Comparison of ENCODE assay signal across 25 cellular contexts in genomic region chr1:220751130-220751529, GRCh38. TPM values are rescaled to one million over a fixed set of nuclear protein-coding genes. Genes with fewer than 3 reads are reported as not detected.
DNase-seq lines count a peak whose midpoint lies in the region; ATAC-seq and TF ChIP-seq lines count a peak whose summit lies in the region.
"Had no signal": no experiment of that assay in that cellular context is flagged by ENCODE, and none has a peak within 500 bp of the region (broad histone marks: within the 10 kb centered on the region; RNA-seq: fewer than 3 reads in every experiment).

No MANE protein-coding gene starts in this region.

- peaks cover 37% of the 10 kb centered on the region for H3K27me3 Mint-ChIP-seq in neural crest cell (ENCODE audit: low read depth)

- peaks cover 72% of the 10 kb centered on the region for H3K4me1 ChIP-seq in left ventricle myocardium inferior
- H3K4me1 ChIP-seq in tibial artery, result peaks cover 0 to 51% (median 30%) of the 10 kb centered on the region in 4 donors
- H3K4me1 ChIP-seq: uterus had no signal

- peaks cover 20% of the 10 kb centered on the region for H3K4me1 Mint-ChIP-seq in neural crest cell

- H3K4me3 ChIP-seq in left ventricle myocardium inferior (peak overlapping the region; percentile 87), foreskin fibroblast (ENCODE audit: low read depth in 1 of 2, low read length in 2 of 2) (no peak overlapping the region), tibial artery (no peak overlapping the region)
- H3K4me3 ChIP-seq: GM12878, sigmoid colon, uterus had no signal

- no peaks in the 10 kb centered on the region for H3K36me3 Mint-ChIP-seq in neural crest cell (ENCODE audit: low read depth)
- H3K36me3 Mint-ChIP-seq: IgD-negative memory B cell had no signal

- TF ChIP-seq CTCF in left ventricle myocardium inferior (IDR thresholded peaks at IDR 0.05; ENCODE audit: borderline replicate concordance), result no peak
- TF ChIP-seq CTCF in neural crest cell (conservative IDR thresholded peaks at IDR 0.05), result no peak
- no peak for TF ChIP-seq CTCF in foreskin fibroblast (IDR thresholded peaks at IDR 0.05; ENCODE audit: low read depth, low read length)
- TF ChIP-seq CTCF in tibial artery (IDR thresholded peaks at IDR 0.05), result no peak

- no peak for DNase-seq in left ventricle myocardium inferior
- no peak for DNase-seq in left ventricle myocardium superior
- DNase-seq in left lobe of liver (ENCODE audit: low spot score), result peak; percentile 75
- DNase-seq in neural crest cell (ENCODE audit: low read depth, low spot score), result no peak
- no peak for DNase-seq in foreskin fibroblast
- DNase-seq in tibial artery, result no peak
- DNase-seq: activated CD4-positive, alpha-beta T cell treated with anti-CD3 and anti-CD28 coated beads, Interleukin-2, amount 50 U/mL, for 1 hour; activated CD8-positive, alpha-beta memory T cell treated with anti-CD3 and anti-CD28 coated beads, Interleukin-2, amount 50 U/mL, for 4 hours; activated effector memory CD4-positive, alpha-beta T cell treated with Interleukin-2 at 50 U/mL for 16 hours; central memory CD4-positive, alpha-beta T cell; effector CD4-positive, alpha-beta T cell; NCI-H146; NCI-H82; occipital lobe; sigmoid colon; stimulated activated naive CD4-positive, alpha-beta T cell; T-helper 2 cell; uterus had no signal

- H3K9me3 ChIP-seq in left ventricle myocardium inferior (replicated peaks) (no peaks in the 10 kb centered on the region), tibial artery (no peaks in the 10 kb centered on the region)
- H3K9me3 ChIP-seq: sigmoid colon, uterus had no signal

- H3K36me3 ChIP-seq in left ventricle myocardium inferior (peaks cover 19% of the 10 kb centered on the region), tibial artery (peaks cover 14 to 19% (median 15%) of the 10 kb centered on the region in 3 donors)
- H3K36me3 ChIP-seq: uterus had no signal

- H3K27ac ChIP-seq in left ventricle myocardium inferior (replicated peaks), result peak overlapping the region; percentile 96
- H3K27ac ChIP-seq in tibial artery, result no peak overlapping the region
- H3K27ac ChIP-seq: C4-2B, uterus, VCaP had no signal

- H3K4me3 Mint-ChIP-seq in neural crest cell, result peak overlapping the region; percentile 26

- intact Hi-C loops in left ventricle myocardium inferior (cut with micrococcal nuclease), result no loop called here
- intact Hi-C loops in left ventricle myocardium superior (cut with micrococcal nuclease), result no loop called here
- intact Hi-C loops in tibial artery (cut with DNase I; ENCODE audit: low total_unique reads), result no loop called here

- no peaks in the 10 kb centered on the region for H3K9me3 Mint-ChIP-seq in neural crest cell
- H3K9me3 Mint-ChIP-seq: IgD-negative memory B cell had no signal

- H3K27ac Mint-ChIP-seq in neural crest cell (ENCODE audit: unreplicated experiment), result no peak overlapping the region

- no peaks in the 10 kb centered on the region for H3K27me3 ChIP-seq in left ventricle myocardium inferior (ENCODE audit: low read depth)
- no peaks in the 10 kb centered on the region for H3K27me3 ChIP-seq in tibial artery
- H3K27me3 ChIP-seq: sigmoid colon, uterus had no signal

- ATAC-seq in left ventricle myocardium superior (no peak), left lobe of liver (peak; percentile 61), HG03108 (IDR thresholded peaks at IDR 0.05; ENCODE audit: unreplicated experiment) (no peak), HG02870 (IDR thresholded peaks at IDR 0.05; ENCODE audit: unreplicated experiment) (no peak)
- ATAC-seq: GM12878, HCT116 had no signal

RNA-seq across cellular contexts. Expression of gene MTARC2, which starts 3.0 kb away (rescaled TPM):
- 22.6 TPM for total RNA-seq in left ventricle myocardium inferior
- total RNA-seq in left ventricle myocardium superior, result 24.9 TPM
- 129 TPM for total RNA-seq in left lobe of liver
- total RNA-seq in neural crest cell, result 4.1 and 5.8 TPM in 2 replicates

RNA-seq across cellular contexts. Expression of gene MTARC1, which starts 35.6 kb away (rescaled TPM):
- 8.3 TPM for total RNA-seq in left ventricle myocardium inferior
- 3.5 TPM for total RNA-seq in left ventricle myocardium superior
- total RNA-seq in left lobe of liver, result 77.4 TPM
- total RNA-seq in neural crest cell, result 28.3 and 28.5 TPM in 2 replicates
